Comparison of ENCODE assay signal across 8 cellular contexts in the genomic region with DNA sequence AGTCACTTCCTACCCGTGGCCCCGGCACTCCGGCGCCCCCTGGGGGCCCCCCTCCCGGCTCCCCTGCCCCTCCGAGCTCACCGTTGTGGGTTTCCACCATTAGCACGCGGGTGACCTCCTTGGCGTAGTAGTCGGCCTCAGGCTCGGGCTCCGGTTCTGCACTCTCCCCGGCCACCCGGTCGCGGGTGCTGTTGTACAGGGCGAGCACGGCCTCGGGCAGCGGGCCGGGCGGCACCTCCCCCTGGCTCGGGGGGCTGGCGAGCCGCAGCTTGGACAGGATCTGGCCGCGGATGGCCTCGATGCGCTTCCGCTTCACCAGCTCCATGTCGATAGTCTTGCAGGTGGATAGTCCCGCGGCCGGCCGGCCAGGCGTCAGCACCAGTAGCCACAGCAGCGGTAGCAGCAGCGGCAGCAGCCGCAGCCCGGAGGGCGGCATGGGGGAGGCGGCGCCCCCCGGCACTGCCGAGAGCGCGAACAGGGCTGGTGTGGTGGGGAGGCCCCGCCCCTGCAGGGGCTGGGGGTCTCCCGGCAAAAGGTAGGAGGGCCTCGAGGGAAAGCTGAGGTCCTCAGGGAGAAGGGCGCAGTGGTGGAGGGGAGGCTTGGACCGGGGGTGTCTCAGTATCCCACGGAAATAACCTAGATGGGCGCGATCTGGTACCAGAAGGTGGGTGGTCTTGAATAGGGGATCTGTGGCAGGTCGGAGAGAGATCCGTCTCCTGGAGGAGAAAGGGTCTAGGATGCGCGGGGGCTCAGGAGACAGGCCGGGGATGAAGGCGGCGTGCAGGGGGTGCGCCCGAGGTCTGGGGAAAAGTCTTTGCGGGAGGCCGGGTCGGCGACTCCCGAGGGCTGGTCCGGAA. TPM values are rescaled to one million over a fixed set of nuclear protein-coding genes. Genes with fewer than 3 reads are reported as not detected.
DNase-seq lines count a peak whose midpoint lies in the region; ATAC-seq, FAIRE-seq and TF ChIP-seq lines count a peak whose summit lies in the region.

No MANE protein-coding gene starts in this region.

- no peaks in the 10 kb centered on the region for H3K9me3 ChIP-seq in OCI-LY3 (ENCODE audit: insufficient read depth, low read length)

- FAIRE-seq in GM18507 (lab: Jason Lieb, UNC), result no peak

- peak; percentile 78 for TF ChIP-seq CTCF in OCI-LY3 (IDR thresholded peaks at IDR 0.05; ENCODE audit: low read depth, low read length)
- no peak for TF ChIP-seq CTCF in neural crest cell (conservative IDR thresholded peaks at IDR 0.05)

- peaks cover 56% of the 10 kb centered on the region for H3K79me2 ChIP-seq in OCI-LY3 (ENCODE audit: low read length)

- H3K4me3 ChIP-seq in OCI-LY3 (ENCODE audit: low read length), result peak overlapping the region; percentile 92

- H4K20me1 ChIP-seq in OCI-LY3 (ENCODE audit: insufficient read depth, low read length), result peaks cover 30% of the 10 kb centered on the region

- H3K36me3 ChIP-seq in OCI-LY3 (replicated peaks; ENCODE audit: low read depth, low read length), result peaks cover 25% of the 10 kb centered on the region

- peak overlapping the region; percentile 72 for H3K27ac ChIP-seq in OCI-LY3 (ENCODE audit: low read length)
- H3K27ac ChIP-seq in substantia nigra (ENCODE audit: low read depth, low read length, poor library complexity, severe bottlenecking), result peak overlapping the region; percentile 69

- H3K9me3 Mint-ChIP-seq in activated T-cell treated with anti-CD3 and anti-CD28 coated beads, Interleukin-2, amount 50 U/mL, for 4 hours, result no peaks in the 10 kb centered on the region
- no peaks in the 10 kb centered on the region for H3K9me3 Mint-ChIP-seq in neural crest cell

- peaks cover 3% of the 10 kb centered on the region for H3K36me3 Mint-ChIP-seq in activated T-cell treated with anti-CD3 and anti-CD28 coated beads, Interleukin-2, amount 50 U/mL, for 4 hours (ENCODE audit: insufficient read depth)
- peaks cover 3% of the 10 kb centered on the region for H3K36me3 Mint-ChIP-seq in neural crest cell (ENCODE audit: low read depth)

- H2AFZ ChIP-seq in OCI-LY3 (ENCODE audit: low read depth, low read length), result no peak overlapping the region

- DNase-seq in A172 (ENCODE audit: low spot score) (peak; percentile 37), GM18507 (ENCODE audit: extremely low spot score, insufficient read length, low read depth) (peak; percentile 58), fibroblast of peridontal ligament (ENCODE audit: extremely low read depth) (peak; percentile 35), neural crest cell (ENCODE audit: low read depth, low spot score) (peak; percentile 40), substantia nigra (lab: John Stamatoyannopoulos, UW) (peak in 29 of 49 donors; percentile 11 to 56 (median 26)), COLO829 (ENCODE audit: low spot score) (no peak)
- DNase-seq in activated T-cell treated with anti-CD3 and anti-CD28 coated beads, Interleukin-2, amount 50 U/mL, for 4 hours, result peak; percentile 74

- H3K4me2 ChIP-seq in OCI-LY3 (ENCODE audit: low read length), result peak overlapping the region; percentile 69

- H3K4me1 Mint-ChIP-seq in activated T-cell treated with anti-CD3 and anti-CD28 coated beads, Interleukin-2, amount 50 U/mL, for 4 hours (ENCODE audit: low read depth), result peaks cover 65% of the 10 kb centered on the region
- H3K4me1 Mint-ChIP-seq in neural crest cell, result peaks cover 30% of the 10 kb centered on the region

- no peak overlapping the region for H3K27ac Mint-ChIP-seq in neural crest cell (ENCODE audit: unreplicated experiment)

- peak overlapping the region; percentile 99 for H3K4me3 Mint-ChIP-seq in activated T-cell treated with anti-CD3 and anti-CD28 coated beads, Interleukin-2, amount 50 U/mL, for 4 hours
- H3K4me3 Mint-ChIP-seq in neural crest cell, result peak overlapping the region; percentile 93

- H3K9ac ChIP-seq in OCI-LY3 (ENCODE audit: low read length), result peak overlapping the region; percentile 98

- peaks cover 21% of the 10 kb centered on the region for H3K4me1 ChIP-seq in OCI-LY3 (ENCODE audit: low read length)

- H3K27me3 Mint-ChIP-seq in activated T-cell treated with anti-CD3 and anti-CD28 coated beads, Interleukin-2, amount 50 U/mL, for 4 hours (ENCODE audit: low read depth), result no peaks in the 10 kb centered on the region
- peaks cover 57% of the 10 kb centered on the region for H3K27me3 Mint-ChIP-seq in neural crest cell (ENCODE audit: low read depth)

- ATAC-seq in activated T-cell treated with anti-CD3 and anti-CD28 coated beads, Interleukin-2, amount 50 U/mL, for 4 hours, result peak; percentile 30 to 38

- no peaks in the 10 kb centered on the region for H3K27me3 ChIP-seq in OCI-LY3 (ENCODE audit: low read depth, low read length)

RNA-seq across cellular contexts. Expression of a gene that starts 0.9 kb away (rescaled TPM):
- 13.6 and 18.3 TPM in 2 replicates for total RNA-seq in A172 (2014; rRNA removed; shearing (Covaris generic))
- total RNA-seq in activated T-cell treated with anti-CD3 and anti-CD28 coated beads, Interleukin-2, amount 50 U/mL, for 4 hours, result 100 to 1,000 TPM; 134 to 168 (median 142) TPM
- total RNA-seq in neural crest cell, result 2.2 and 3.1 TPM in 2 replicates

RNA-seq across cellular contexts. Expression of a gene that starts 11.1 kb away (rescaled TPM):
- 4.5 and 13.5 TPM in 2 replicates for total RNA-seq in A172 (2014; rRNA removed; shearing (Covaris generic))
- 1 to 10 TPM; 5.4 to 5.7 (median 5.7) TPM for total RNA-seq in activated T-cell treated with anti-CD3 and anti-CD28 coated beads, Interleukin-2, amount 50 U/mL, for 4 hours
- total RNA-seq in neural crest cell, result 11.7 and 13.8 TPM in 2 replicates

RNA-seq across cellular contexts. Expression of a gene that starts 23.5 kb away (rescaled TPM):
- 0.98 and 2.1 TPM in 2 replicates for total RNA-seq in A172 (2014; rRNA removed; shearing (Covaris generic))
- total RNA-seq in activated T-cell treated with anti-CD3 and anti-CD28 coated beads, Interleukin-2, amount 50 U/mL, for 4 hours, result 1 to 10 TPM; 1.2 to 2.4 (median 1.5) TPM
- total RNA-seq in neural crest cell, result 6.6 and 7.8 TPM in 2 replicates

RNA-seq across cellular contexts. Expression of a gene that starts 42.9 kb away (rescaled TPM):
- total RNA-seq in A172 (2014; rRNA removed; shearing (Covaris generic)), result 8.3 and 8.9 TPM in 2 replicates
- total RNA-seq in activated T-cell treated with anti-CD3 and anti-CD28 coated beads, Interleukin-2, amount 50 U/mL, for 4 hours, result 10 to 100 TPM; 33.8 to 40.5 (median 35.1) TPM
- 47.3 and 48.5 TPM in 2 replicates for total RNA-seq in neural crest cell

RNA-seq across cellular contexts. Expression of a gene that starts 44.3 kb away (rescaled TPM):
- total RNA-seq in A172 (2014; rRNA removed; shearing (Covaris generic)), result 33.5 and 36.7 TPM in 2 replicates
- total RNA-seq in activated T-cell treated with anti-CD3 and anti-CD28 coated beads, Interleukin-2, amount 50 U/mL, for 4 hours, result 10 to 100 TPM; 86.3 to 95.5 (median 94.5) TPM
- 16.8 and 20.3 TPM in 2 replicates for total RNA-seq in neural crest cell
